In the genomic region with DNA sequence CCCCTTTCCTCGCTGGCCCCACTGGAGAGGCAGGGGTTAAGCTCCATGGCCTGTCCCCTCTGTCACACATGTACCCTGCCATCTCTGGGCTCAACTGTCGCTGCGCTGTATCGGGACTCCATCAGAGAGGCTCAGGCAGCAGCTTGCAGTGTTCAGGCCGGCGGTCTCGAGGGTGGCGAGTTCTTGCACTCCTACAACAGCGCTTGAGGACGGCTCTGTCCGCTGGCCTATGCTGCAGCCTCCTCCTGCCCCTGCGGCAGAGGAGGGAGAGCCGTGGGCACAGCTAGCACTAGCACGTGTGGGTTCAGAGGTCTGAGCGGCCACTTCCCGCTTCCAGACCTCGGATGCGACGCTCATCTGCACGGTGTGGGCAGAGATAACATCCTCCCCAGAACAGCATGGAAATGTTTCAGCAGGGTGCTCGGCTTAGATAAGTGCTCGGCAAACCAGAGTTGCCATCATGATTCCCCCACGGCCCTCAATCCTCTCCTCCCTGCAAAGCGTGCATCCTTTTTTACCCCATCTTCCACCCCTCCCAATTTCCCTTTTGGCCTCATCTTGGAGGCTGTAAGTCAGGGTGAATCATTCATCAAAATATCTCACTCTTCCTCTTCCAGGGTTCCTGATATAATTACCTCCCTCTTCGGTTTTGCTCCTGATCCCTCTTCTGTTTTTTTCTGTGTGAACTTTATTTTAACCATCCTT, we compare ENCODE assay signal across 2 cellular contexts.
A peak's percentile ranks its signal among the peaks of the same experiment; 100 is the strongest.
TF ChIP-seq lines count a peak whose summit lies in the region.

No MANE protein-coding gene starts in this region.

TF ChIP-seq in IMR-90, 13 proteins besides CTCF, POLR2A, EP300 and RAD21:
- TF ChIP-seq BHLHE40 (IDR thresholded peaks at IDR 0.05; ENCODE audit: low read depth, low read length) (peak; percentile 21; the same call in 1 of the 2 replicates), CEBPB (IDR thresholded peaks at IDR 0.05; ENCODE audit: low read depth, low read length) (no peak)

TF ChIP-seq in HepG2, 621 proteins besides CTCF, POLR2A, EP300 and RAD21:
- TF ChIP-seq, protein P1, sequence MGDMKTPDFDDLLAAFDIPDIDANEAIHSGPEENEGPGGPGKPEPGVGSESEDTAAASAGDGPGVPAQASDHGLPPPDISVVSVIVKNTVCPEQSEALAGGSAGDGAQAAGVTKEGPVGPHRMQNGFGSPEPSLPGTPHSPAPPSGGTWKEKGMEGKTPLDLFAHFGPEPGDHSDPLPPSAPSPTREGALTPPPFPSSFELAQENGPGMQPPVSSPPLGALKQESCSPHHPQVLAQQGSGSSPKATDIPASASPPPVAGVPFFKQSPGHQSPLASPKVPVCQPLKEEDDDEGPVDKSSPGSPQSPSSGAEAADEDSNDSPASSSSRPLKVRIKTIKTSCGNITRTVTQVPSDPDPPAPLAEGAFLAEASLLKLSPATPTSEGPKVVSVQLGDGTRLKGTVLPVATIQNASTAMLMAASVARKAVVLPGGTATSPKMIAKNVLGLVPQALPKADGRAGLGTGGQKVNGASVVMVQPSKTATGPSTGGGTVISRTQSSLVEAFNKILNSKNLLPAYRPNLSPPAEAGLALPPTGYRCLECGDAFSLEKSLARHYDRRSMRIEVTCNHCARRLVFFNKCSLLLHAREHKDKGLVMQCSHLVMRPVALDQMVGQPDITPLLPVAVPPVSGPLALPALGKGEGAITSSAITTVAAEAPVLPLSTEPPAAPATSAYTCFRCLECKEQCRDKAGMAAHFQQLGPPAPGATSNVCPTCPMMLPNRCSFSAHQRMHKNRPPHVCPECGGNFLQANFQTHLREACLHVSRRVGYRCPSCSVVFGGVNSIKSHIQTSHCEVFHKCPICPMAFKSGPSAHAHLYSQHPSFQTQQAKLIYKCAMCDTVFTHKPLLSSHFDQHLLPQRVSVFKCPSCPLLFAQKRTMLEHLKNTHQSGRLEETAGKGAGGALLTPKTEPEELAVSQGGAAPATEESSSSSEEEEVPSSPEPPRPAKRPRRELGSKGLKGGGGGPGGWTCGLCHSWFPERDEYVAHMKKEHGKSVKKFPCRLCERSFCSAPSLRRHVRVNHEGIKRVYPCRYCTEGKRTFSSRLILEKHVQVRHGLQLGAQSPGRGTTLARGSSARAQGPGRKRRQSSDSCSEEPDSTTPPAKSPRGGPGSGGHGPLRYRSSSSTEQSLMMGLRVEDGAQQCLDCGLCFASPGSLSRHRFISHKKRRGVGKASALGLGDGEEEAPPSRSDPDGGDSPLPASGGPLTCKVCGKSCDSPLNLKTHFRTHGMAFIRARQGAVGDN (CRISPR knock-in tag; IDR thresholded peaks at IDR 0.05) = peak; percentile 37; the same call in 1 of the 2 replicates
- TF ChIP-seq, protein P2, sequence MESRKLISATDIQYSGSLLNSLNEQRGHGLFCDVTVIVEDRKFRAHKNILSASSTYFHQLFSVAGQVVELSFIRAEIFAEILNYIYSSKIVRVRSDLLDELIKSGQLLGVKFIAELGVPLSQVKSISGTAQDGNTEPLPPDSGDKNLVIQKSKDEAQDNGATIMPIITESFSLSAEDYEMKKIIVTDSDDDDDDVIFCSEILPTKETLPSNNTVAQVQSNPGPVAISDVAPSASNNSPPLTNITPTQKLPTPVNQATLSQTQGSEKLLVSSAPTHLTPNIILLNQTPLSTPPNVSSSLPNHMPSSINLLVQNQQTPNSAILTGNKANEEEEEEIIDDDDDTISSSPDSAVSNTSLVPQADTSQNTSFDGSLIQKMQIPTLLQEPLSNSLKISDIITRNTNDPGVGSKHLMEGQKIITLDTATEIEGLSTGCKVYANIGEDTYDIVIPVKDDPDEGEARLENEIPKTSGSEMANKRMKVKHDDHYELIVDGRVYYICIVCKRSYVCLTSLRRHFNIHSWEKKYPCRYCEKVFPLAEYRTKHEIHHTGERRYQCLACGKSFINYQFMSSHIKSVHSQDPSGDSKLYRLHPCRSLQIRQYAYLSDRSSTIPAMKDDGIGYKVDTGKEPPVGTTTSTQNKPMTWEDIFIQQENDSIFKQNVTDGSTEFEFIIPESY (CRISPR knock-in tag; IDR thresholded peaks at IDR 0.05) = 0 out of 2 replicates have a peak, but pooled peaks have one; percentile 15
- no peak for TF ChIP-seq ZNF546 (CRISPR knock-in tag; conservative IDR thresholded peaks at IDR 0.05)
- TF ChIP-seq, protein P3, sequence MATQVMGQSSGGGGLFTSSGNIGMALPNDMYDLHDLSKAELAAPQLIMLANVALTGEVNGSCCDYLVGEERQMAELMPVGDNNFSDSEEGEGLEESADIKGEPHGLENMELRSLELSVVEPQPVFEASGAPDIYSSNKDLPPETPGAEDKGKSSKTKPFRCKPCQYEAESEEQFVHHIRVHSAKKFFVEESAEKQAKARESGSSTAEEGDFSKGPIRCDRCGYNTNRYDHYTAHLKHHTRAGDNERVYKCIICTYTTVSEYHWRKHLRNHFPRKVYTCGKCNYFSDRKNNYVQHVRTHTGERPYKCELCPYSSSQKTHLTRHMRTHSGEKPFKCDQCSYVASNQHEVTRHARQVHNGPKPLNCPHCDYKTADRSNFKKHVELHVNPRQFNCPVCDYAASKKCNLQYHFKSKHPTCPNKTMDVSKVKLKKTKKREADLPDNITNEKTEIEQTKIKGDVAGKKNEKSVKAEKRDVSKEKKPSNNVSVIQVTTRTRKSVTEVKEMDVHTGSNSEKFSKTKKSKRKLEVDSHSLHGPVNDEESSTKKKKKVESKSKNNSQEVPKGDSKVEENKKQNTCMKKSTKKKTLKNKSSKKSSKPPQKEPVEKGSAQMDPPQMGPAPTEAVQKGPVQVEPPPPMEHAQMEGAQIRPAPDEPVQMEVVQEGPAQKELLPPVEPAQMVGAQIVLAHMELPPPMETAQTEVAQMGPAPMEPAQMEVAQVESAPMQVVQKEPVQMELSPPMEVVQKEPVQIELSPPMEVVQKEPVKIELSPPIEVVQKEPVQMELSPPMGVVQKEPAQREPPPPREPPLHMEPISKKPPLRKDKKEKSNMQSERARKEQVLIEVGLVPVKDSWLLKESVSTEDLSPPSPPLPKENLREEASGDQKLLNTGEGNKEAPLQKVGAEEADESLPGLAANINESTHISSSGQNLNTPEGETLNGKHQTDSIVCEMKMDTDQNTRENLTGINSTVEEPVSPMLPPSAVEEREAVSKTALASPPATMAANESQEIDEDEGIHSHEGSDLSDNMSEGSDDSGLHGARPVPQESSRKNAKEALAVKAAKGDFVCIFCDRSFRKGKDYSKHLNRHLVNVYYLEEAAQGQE (IDR thresholded peaks at IDR 0.05; ENCODE audit: borderline replicate concordance in 1 of 2, low read depth in 1 of 2, low read length in 2 of 2) = no peak
- TF ChIP-seq ZNF768 (CRISPR knock-in tag; IDR thresholded peaks at IDR 0.05) = peak; percentile 37; the same call in 1 of the 2 replicates
- 0 out of 2 replicates have a peak, but pooled peaks have one; percentile 17 for TF ChIP-seq KDM5B (CRISPR knock-in tag; IDR thresholded peaks at IDR 0.05; ENCODE audit: borderline replicate concordance)
- TF ChIP-seq ZBTB38 (CRISPR knock-in tag; IDR thresholded peaks at IDR 0.05) = 0 out of 2 replicates have a peak, but pooled peaks have one; percentile 52
- TF ChIP-seq ZNF652 (CRISPR knock-in tag; IDR thresholded peaks at IDR 0.05; ENCODE audit: borderline replicate concordance, low read depth) = peak; percentile 50; the same call in 1 of the 2 replicates
